In the genomic region with DNA sequence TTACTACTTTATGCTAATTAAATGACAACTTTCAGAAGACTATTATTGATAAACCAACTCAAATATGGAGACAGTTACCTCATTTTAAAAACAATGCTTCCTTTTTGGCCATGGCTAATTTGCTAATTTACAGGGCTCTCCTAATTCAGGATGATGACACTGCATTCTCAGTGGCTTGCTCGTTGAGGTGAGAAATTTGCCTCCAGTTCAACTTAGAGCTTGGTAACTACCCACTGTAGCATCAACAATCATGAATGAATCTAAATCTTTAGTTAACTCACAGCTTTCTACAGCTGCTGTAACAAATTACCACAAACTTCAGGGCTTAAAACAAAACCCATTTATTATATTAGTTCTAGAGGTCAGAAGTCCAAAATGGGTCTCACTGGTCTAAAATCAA, we compare ENCODE assay signal across 13 cellular contexts. TPM values are rescaled to one million over a fixed set of nuclear protein-coding genes. Genes with fewer than 3 reads are reported as not detected.
DNase-seq lines count a peak whose midpoint lies in the region; ATAC-seq, FAIRE-seq and TF ChIP-seq lines count a peak whose summit lies in the region.
"Had no signal": no experiment of that assay in that cellular context is flagged by ENCODE, and none has a peak within 500 bp of the region (broad histone marks: within the 10 kb centered on the region; RNA-seq: fewer than 3 reads in every experiment).

No MANE protein-coding gene starts in this region.

- SMC1A ChIA-PET in GM12878 (lab: Charles Lee; ENCODE audit: uncharacterized antibody, unreplicated experiment) = interaction anchor here (1.0 to 1.8 kb wide), 6 partner anchors 8 to 24 kb away, joined by 3 to 4 read pairs (median 4); no protein-coding TSS in a partner anchor

- H2AFZ ChIP-seq in KMS-11 (ENCODE audit: low read depth) = no peak overlapping the region
- H2AFZ ChIP-seq in GM12878 (ENCODE audit: control insufficient read depth, low read depth, low read length) = no peak overlapping the region

- no peak overlapping the region for H3K9ac ChIP-seq in KMS-11
- H3K9ac ChIP-seq in GM12878 (ENCODE audit: control insufficient read depth, insufficient read depth, low read length) = peak overlapping the region; percentile 46; the same call in 1 of the 2 replicates

- CTCF ChIA-PET in GM12878 (lab: Yijun Ruan, JAX) = interaction anchor here (1.2 to 2.2 kb wide), 2 partner anchors 11 kb away, joined by 3 to 9 read pairs; no protein-coding TSS in a partner anchor

- H3K4me1 ChIP-seq in KMS-11 (ENCODE audit: low read depth, poor library complexity, severe bottlenecking) (peaks cover 31% of the 10 kb centered on the region), GM12878 (ENCODE audit: control insufficient read depth, insufficient read depth, low read length) (peaks cover 31% of the 10 kb centered on the region), muscle layer of duodenum (ENCODE audit: control insufficient read depth in 1 of 2, insufficient read depth in 2 of 2, low read length in 2 of 2) (peaks cover 0 to 11% of the 10 kb centered on the region in 2 donors), heart right ventricle (peaks cover 0 to 39% (median 12%) of the 10 kb centered on the region in 9 donors), ovary (ENCODE audit: insufficient read depth) (peaks cover 4% of the 10 kb centered on the region)
- H3K4me1 ChIP-seq: BE2C had no signal

- peak overlapping the region; percentile 63 for H3K27ac ChIP-seq in KMS-11
- H3K27ac ChIP-seq in GM12878 (ENCODE audit: control insufficient read depth, insufficient read depth) = peak overlapping the region; percentile 80
- H3K27ac ChIP-seq in muscle layer of duodenum (ENCODE audit: low read length) = peak overlapping the region; percentile 48
- no peak overlapping the region for H3K27ac ChIP-seq in heart right ventricle
- H3K27ac ChIP-seq in ovary = no peak overlapping the region

- H3K4me3 ChIP-seq in AG10803 (ENCODE audit: low read length) = no peak overlapping the region
- no peak overlapping the region for H3K4me3 ChIP-seq in KMS-11 (IDR thresholded peaks at IDR 0.05; ENCODE audit: insufficient read depth, low read depth, low read length)
- H3K4me3 ChIP-seq in GM12878 = peak overlapping the region; percentile 11; the same call in 1 of the 2 replicates
- no peak overlapping the region for H3K4me3 ChIP-seq in muscle layer of duodenum (ENCODE audit: low read depth in 1 of 2, low read length in 2 of 2)
- H3K4me3 ChIP-seq in heart right ventricle = no peak overlapping the region
- no peak overlapping the region for H3K4me3 ChIP-seq in ovary
- H3K4me3 ChIP-seq: mucosa of descending colon had no signal

- RAD21 ChIA-PET in GM12878 (lab: Charles Lee; ENCODE audit: unreplicated experiment) = interaction anchor here (0.6 to 1.3 kb wide), 2 partner anchors 13 to 222 kb away, joined by 3 to 4 read pairs; no protein-coding TSS in a partner anchor

- H3K4me2 ChIP-seq in KMS-11 (peak overlapping the region; percentile 39; the same call in 1 of the 2 replicates), GM12878 (ENCODE audit: control insufficient read depth, insufficient read depth) (peak overlapping the region; percentile 79)

- no TSS peak for BruUV-seq in GM12878 (replicated peaks; lab: Mats Ljungman, UMichigan)

- TF ChIP-seq EP300 in GM12878 (IDR thresholded peaks at IDR 0.05; ENCODE audit: borderline replicate concordance in 1 of 2, control insufficient read depth in 1 of 2, low read depth in 2 of 2, low read length in 2 of 2) (no peak), ovary (IDR thresholded peaks at IDR 0.05) (no peak)

- intact Hi-C loops in GM12878 (cut with micrococcal nuclease; ENCODE audit: unreplicated experiment) (loop anchor here (1.0 kb wide), 1 partner anchor 14 kb away; the partner anchor contains the start of gene PBRM1), heart right ventricle (cut with DNase I) (loop anchor here in 1 of 10 donors (10.0 kb wide), 1 partner anchor 207 kb away; no protein-coding TSS in a partner anchor), ovary (cut with DNase I) (no loop called here)

- POLR2A ChIA-PET in GM12878 (lab: Charles Lee) = interaction anchor here (0.5 to 1.2 kb wide), 3 partner anchors 10 to 48 kb away, joined by 3 to 6 read pairs (median 5); no protein-coding TSS in a partner anchor

- 0% methylated on average over 1 of the region's 1 CpG for WGBS in GM12878 (ENCODE audit: insufficient coverage, insufficient replicate concordance, low lambda C conversion rate, missing lambda C conversion rate)
- WGBS in heart right ventricle, 2 donors = 69 to 77% methylated on average over 1 of the region's 1 CpG
- WGBS in ovary, 3 donors = 41 to 54% (median 51%) methylated on average over 1 of the region's 1 CpG

- H4K20me1 ChIP-seq in KMS-11 (ENCODE audit: insufficient read depth) (no peaks in the 10 kb centered on the region), GM12878 (ENCODE audit: control insufficient read depth, insufficient read depth) (no peaks in the 10 kb centered on the region)

- H3K36me3 ChIP-seq in KMS-11 (ENCODE audit: insufficient read depth) = no peaks in the 10 kb centered on the region
- peaks cover 1 to 14% of the 10 kb centered on the region in 2 experiments for H3K36me3 ChIP-seq in GM12878 (ENCODE audit: control insufficient read depth in 2 of 2, insufficient read depth in 2 of 2, low read length in 1 of 2)
- H3K36me3 ChIP-seq in muscle layer of duodenum (ENCODE audit: control insufficient read depth in 1 of 2, insufficient read depth in 2 of 2, low read length in 2 of 2) = peaks cover 8 to 26% of the 10 kb centered on the region in 2 donors
- H3K36me3 ChIP-seq in heart right ventricle = peaks cover 0 to 98% (median 32%) of the 10 kb centered on the region in 9 donors
- no peaks in the 10 kb centered on the region for H3K36me3 ChIP-seq in ovary

- FAIRE-seq in GM12878 (lab: Jason Lieb, UNC) = no peak
- FAIRE-seq: small intestine had no signal

- no peak for TF ChIP-seq POLR2A in GM12878 (IDR thresholded peaks at IDR 0.05; ENCODE audit: low read depth, low read length)
- TF ChIP-seq POLR2A in ovary (IDR thresholded peaks at IDR 0.05) = no peak

- TF ChIP-seq CTCF in AG10803 (conservative IDR thresholded peaks at IDR 0.05; ENCODE audit: low read length) = no peak
- TF ChIP-seq CTCF in KMS-11 (conservative IDR thresholded peaks at IDR 0.05; ENCODE audit: low read depth, low read length) = no peak
- TF ChIP-seq CTCF in GM12878 (IDR thresholded peaks at IDR 0.05 in 2 of 3, conservative IDR thresholded peaks at IDR 0.05 in 1 of 3; ENCODE audit: control insufficient read depth in 2 of 3, extremely low read depth in 1 of 3, insufficient read depth in 1 of 3, low read depth in 3 of 3, low read length in 3 of 3) = no peak
- TF ChIP-seq CTCF in heart right ventricle (IDR thresholded peaks at IDR 0.05) = no peak
- no peak for TF ChIP-seq CTCF in ovary (IDR thresholded peaks at IDR 0.05)

- in situ Hi-C loops in GM12878 (cut with MboI) = no loop called here

- H3K9me3 ChIP-seq in GM12878 (replicated peaks; ENCODE audit: control insufficient read depth, insufficient read depth, low read length) (no peaks in the 10 kb centered on the region; the same call in 2 of the 3 replicates), muscle layer of duodenum (ENCODE audit: control insufficient read depth in 1 of 2, low read length in 2 of 2) (no peaks in the 10 kb centered on the region), heart right ventricle (no peaks in the 10 kb centered on the region), ovary (no peaks in the 10 kb centered on the region)
- H3K9me3 ChIP-seq: BE2C, mucosa of descending colon had no signal

- ATAC-seq in GM12878 (peak; percentile 58), HG02870 (IDR thresholded peaks at IDR 0.05; ENCODE audit: unreplicated experiment) (no peak), HG03439 (IDR thresholded peaks at IDR 0.05; ENCODE audit: unreplicated experiment) (no peak), heart right ventricle (no peak)

- H3K79me2 ChIP-seq in KMS-11 (ENCODE audit: insufficient read depth, low read depth) (no peaks in the 10 kb centered on the region), GM12878 (ENCODE audit: control insufficient read depth, insufficient read depth, low read length) (peaks cover 9% of the 10 kb centered on the region)

- no peak for TF ChIP-seq RAD21 in GM12878 (IDR thresholded peaks at IDR 0.05; ENCODE audit: insufficient read depth, low read depth, low read length)

- H3K27me3 ChIP-seq in KMS-11 (ENCODE audit: insufficient read depth, low read depth) = no peaks in the 10 kb centered on the region
- H3K27me3 ChIP-seq in GM12878 (replicated peaks in 1 of 2; ENCODE audit: control insufficient read depth in 2 of 2, insufficient read depth in 2 of 2, low read length in 1 of 2) = no peaks in the 10 kb centered on the region
- no peaks in the 10 kb centered on the region for H3K27me3 ChIP-seq in muscle layer of duodenum (ENCODE audit: low read depth, low read length)
- no peaks in the 10 kb centered on the region for H3K27me3 ChIP-seq in heart right ventricle
- H3K27me3 ChIP-seq in ovary = no peaks in the 10 kb centered on the region
- H3K27me3 ChIP-seq: BE2C had no signal

- DNase-seq in AG10803 (ENCODE audit: low read depth) = peak; percentile 43
- DNase-seq in GM12878 (ENCODE audit: low read depth, low spot score) = no peak
- no peak for DNase-seq in heart right ventricle
- no peak for DNase-seq in ovary
- DNase-seq: BE2C, hypothalamus, MM.1S, mucosa of descending colon, small intestine had no signal

RNA-seq across cellular contexts. Expression of gene PBRM1, which starts 14.0 kb away (rescaled TPM):
- total RNA-seq in GM12878 (2013; cell fraction: nucleolus; rRNA removed) = 159 and 174 TPM in 2 replicates
- total RNA-seq in GM12878 (2014; rRNA removed) = 35.9 and 38.6 TPM in 2 replicates
- total RNA-seq in GM12878 (2014; rRNA removed; fragmentation: Illumina TruSeq; extraction: Trizol) = 54.8 and 55.1 TPM in 2 replicates
- total RNA-seq in GM12878 (2021) = 51.5 and 58.4 TPM in 2 replicates
- 10.0 TPM for polyA plus RNA-seq in GM12878 (2011; ENCODE audit: low read depth)
- polyA plus RNA-seq in GM12878 (2011; rRNA removed) = 29.2 and 29.7 TPM in 2 replicates
- polyA plus RNA-seq in GM12878 (2011; cell fraction: cytosol; rRNA removed) = 19.1 and 23.7 TPM in 2 replicates
- polyA plus RNA-seq in GM12878 (2011; cell fraction: nucleus; rRNA removed) = 33.0 and 53.5 TPM in 2 replicates
- 14.9 and 15.1 TPM in 2 replicates for polyA plus RNA-seq in GM12878 (2012)
- polyA plus RNA-seq in GM12878 (2014; fragmentation: Illumina TruSeq; extraction: Trizol) = 42.6 and 50.0 TPM in 2 replicates
- 10 to 100 TPM in 1 of 2 experiments, 1 to 10 TPM in 1; 8.9 to 14.1 TPM for polyA plus RNA-seq in GM12878 (2014; fragmentation: Nextera tagmentation; extraction: Ambion mirVana)
- polyA plus RNA-seq in GM12878 (2014; rRNA removed) = 28.6 and 35.0 TPM in 2 replicates
- polyA plus RNA-seq in GM12878 (2016; fragmentation: Nextera tagmentation; extraction: Ambion mirVana) = 10 to 100 TPM; 80.9 to 88.9 TPM
- 75.3 and 95.3 TPM in 2 replicates for polyA minus RNA-seq in GM12878 (2011; rRNA and poly(A)+ RNA removed)
- 17.5 and 26.4 TPM in 2 replicates for polyA minus RNA-seq in GM12878 (2011; cell fraction: cytosol; rRNA and poly(A)+ RNA removed)
- 56.8 and 95.8 TPM in 2 replicates for polyA minus RNA-seq in GM12878 (2011; cell fraction: nucleus; rRNA and poly(A)+ RNA removed)
- 10 to 100 TPM; 41.6 to 63.9 (median 51.7) TPM for total RNA-seq in heart right ventricle
- 1 to 10 TPM; 6.0 to 8.0 TPM for polyA plus RNA-seq in heart right ventricle
- 10 to 100 TPM; 63.2 to 95.7 (median 69.7) TPM for total RNA-seq in ovary
- polyA plus RNA-seq in ovary = 10 to 100 TPM; 19.8 to 30.9 TPM

RNA-seq across cellular contexts. Expression of gene GNL3, which starts 14.2 kb away (rescaled TPM):
- total RNA-seq in GM12878 (2013; cell fraction: nucleolus; rRNA removed) = 348 and 356 TPM in 2 replicates
- total RNA-seq in GM12878 (2014; rRNA removed) (172 and 196 TPM in 2 replicates), GM12878 (2014; rRNA removed; fragmentation: Illumina TruSeq; extraction: Trizol) (295 and 299 TPM in 2 replicates), GM12878 (2021) (164 and 173 TPM in 2 replicates), heart right ventricle (10 to 100 TPM; 20.6 to 45.1 (median 25.7) TPM), ovary (10 to 100 TPM; 46.0 to 82.7 (median 62.7) TPM)
- 93.6 TPM for polyA plus RNA-seq in GM12878 (2011; ENCODE audit: low read depth)
- polyA plus RNA-seq in GM12878 (2011; rRNA removed) (176 and 225 TPM in 2 replicates), GM12878 (2014; fragmentation: Illumina TruSeq; extraction: Trizol) (368 and 479 TPM in 2 replicates), GM12878 (2014; fragmentation: Nextera tagmentation; extraction: Ambion mirVana) (100 to 1,000 TPM; 246 to 274 TPM), GM12878 (2014; rRNA removed) (173 and 201 TPM in 2 replicates), GM12878 (2016; fragmentation: Nextera tagmentation; extraction: Ambion mirVana) (100 to 1,000 TPM; 267 to 271 TPM), heart right ventricle (10 to 100 TPM; 39.4 to 60.4 TPM), ovary (10 to 100 TPM; 39.6 to 41.4 TPM)
- 58.9 and 72.0 TPM in 2 replicates for polyA plus RNA-seq in GM12878 (2011; cell fraction: cytosol; rRNA removed)
- 257 and 308 TPM in 2 replicates for polyA plus RNA-seq in GM12878 (2011; cell fraction: nucleus; rRNA removed)
- 119 and 126 TPM in 2 replicates for polyA plus RNA-seq in GM12878 (2012)
- polyA minus RNA-seq in GM12878 (2011; rRNA and poly(A)+ RNA removed) = 71.8 and 90.1 TPM in 2 replicates
- polyA minus RNA-seq in GM12878 (2011; cell fraction: cytosol; rRNA and poly(A)+ RNA removed) = 27.4 and 37.8 TPM in 2 replicates
- polyA minus RNA-seq in GM12878 (2011; cell fraction: nucleus; rRNA and poly(A)+ RNA removed) = 101 and 145 TPM in 2 replicates

RNA-seq across cellular contexts. Expression of gene GLT8D1, which starts 33.9 kb away (rescaled TPM):
- 86.4 and 88.3 TPM in 2 replicates for total RNA-seq in GM12878 (2013; cell fraction: nucleolus; rRNA removed)
- total RNA-seq in GM12878 (2014; rRNA removed) = 41.7 and 54.1 TPM in 2 replicates
- 47.4 and 50.3 TPM in 2 replicates for total RNA-seq in GM12878 (2014; rRNA removed; fragmentation: Illumina TruSeq; extraction: Trizol)
- total RNA-seq in GM12878 (2021) = 35.3 and 41.0 TPM in 2 replicates
- 55.0 TPM for polyA plus RNA-seq in GM12878 (2011; ENCODE audit: low read depth)
- 46.5 and 60.9 TPM in 2 replicates for polyA plus RNA-seq in GM12878 (2011; rRNA removed)
- 29.8 and 35.1 TPM in 2 replicates for polyA plus RNA-seq in GM12878 (2011; cell fraction: cytosol; rRNA removed)
- polyA plus RNA-seq in GM12878 (2011; cell fraction: nucleus; rRNA removed) = 53.8 and 70.0 TPM in 2 replicates
- 59.4 and 70.2 TPM in 2 replicates for polyA plus RNA-seq in GM12878 (2012)
- polyA plus RNA-seq in GM12878 (2014; fragmentation: Illumina TruSeq; extraction: Trizol) = 55.4 and 55.5 TPM in 2 replicates
- polyA plus RNA-seq in GM12878 (2014; fragmentation: Nextera tagmentation; extraction: Ambion mirVana) = 10 to 100 TPM; 25.3 to 32.6 TPM
- polyA plus RNA-seq in GM12878 (2014; rRNA removed) = 44.7 and 51.4 TPM in 2 replicates
- 10 to 100 TPM; 72.9 to 73.4 TPM for polyA plus RNA-seq in GM12878 (2016; fragmentation: Nextera tagmentation; extraction: Ambion mirVana)
- polyA minus RNA-seq in GM12878 (2011; rRNA and poly(A)+ RNA removed) = 20.2 and 23.3 TPM in 2 replicates
- 8.8 and 12.3 TPM in 2 replicates for polyA minus RNA-seq in GM12878 (2011; cell fraction: cytosol; rRNA and poly(A)+ RNA removed)
- 14.3 and 20.2 TPM in 2 replicates for polyA minus RNA-seq in GM12878 (2011; cell fraction: nucleus; rRNA and poly(A)+ RNA removed)
- total RNA-seq in heart right ventricle = 10 to 100 TPM; 23.0 to 31.9 (median 28.4) TPM
- 10 to 100 TPM; 30.1 to 37.9 TPM for polyA plus RNA-seq in heart right ventricle
- 10 to 100 TPM; 42.3 to 67.8 (median 57.4) TPM for total RNA-seq in ovary
- 10 to 100 TPM; 63.2 to 72.9 TPM for polyA plus RNA-seq in ovary

RNA-seq across cellular contexts. Expression of gene SPCS1, which starts 34.2 kb away (rescaled TPM):
- total RNA-seq in GM12878 (2013; cell fraction: nucleolus; rRNA removed) = 38.7 and 41.7 TPM in 2 replicates
- total RNA-seq in GM12878 (2014; rRNA removed) (121 and 151 TPM in 2 replicates), GM12878 (2014; rRNA removed; fragmentation: Illumina TruSeq; extraction: Trizol) (190 and 197 TPM in 2 replicates), GM12878 (2021) (174 TPM in 2 replicates), heart right ventricle (10 to 100 TPM; 74.3 to 97.6 (median 82.2) TPM), ovary (100 to 1,000 TPM in 2 of 7 donors, 10 to 100 TPM in 5; 67.7 to 104 (median 80.3) TPM)
- 154 TPM for polyA plus RNA-seq in GM12878 (2011; ENCODE audit: low read depth)
- polyA plus RNA-seq in GM12878 (2011; rRNA removed) (103 and 107 TPM in 2 replicates), GM12878 (2014; fragmentation: Illumina TruSeq; extraction: Trizol) (189 and 215 TPM in 2 replicates), GM12878 (2014; fragmentation: Nextera tagmentation; extraction: Ambion mirVana) (100 to 1,000 TPM; 814 to 994 TPM), GM12878 (2014; rRNA removed) (211 and 251 TPM in 2 replicates), GM12878 (2016; fragmentation: Nextera tagmentation; extraction: Ambion mirVana) (100 to 1,000 TPM; 551 to 576 TPM), heart right ventricle (100 to 1,000 TPM in 1 of 2 donors, 10 to 100 TPM in 1; 21.7 to 122 TPM), ovary (100 to 1,000 TPM; 138 to 216 TPM)
- polyA plus RNA-seq in GM12878 (2011; cell fraction: cytosol; rRNA removed) = 81.9 and 112 TPM in 2 replicates
- 45.5 and 51.9 TPM in 2 replicates for polyA plus RNA-seq in GM12878 (2011; cell fraction: nucleus; rRNA removed)
- 243 and 245 TPM in 2 replicates for polyA plus RNA-seq in GM12878 (2012)
- 53.3 and 55.2 TPM in 2 replicates for polyA minus RNA-seq in GM12878 (2011; rRNA and poly(A)+ RNA removed)
- 63.9 and 65.4 TPM in 2 replicates for polyA minus RNA-seq in GM12878 (2011; cell fraction: cytosol; rRNA and poly(A)+ RNA removed)
- 19.8 and 25.1 TPM in 2 replicates for polyA minus RNA-seq in GM12878 (2011; cell fraction: nucleus; rRNA and poly(A)+ RNA removed)

Comparison
In these comparisons a context has a peak if more than half of its experiments do, and no peak if none do; other contexts are left out.
1. H3K27ac ChIP-seq: peak in KMS-11 (single experiment), GM12878 (single experiment) and muscle layer of duodenum (single experiment); none in heart right ventricle (0 of 10) and ovary (0 of 2).